Comparison of ENCODE assay signal across 8 cellular contexts in genomic region chr17:7439462-7440112, GRCh38. TPM values are rescaled to one million over a fixed set of nuclear protein-coding genes. Genes with fewer than 3 reads are reported as not detected.
A peak's percentile ranks its signal among the peaks of the same experiment; 100 is the strongest.
DNase-seq lines count a peak whose midpoint lies in the region; ATAC-seq, FAIRE-seq and TF ChIP-seq lines count a peak whose summit lies in the region.

Gene FGF11, plus strand, starts transcription at chr17:7439512. Its CDS starts 109 bp downstream, at chr17:7439621.

- no peak for TF ChIP-seq POLR2A in GM12891 (IDR thresholded peaks at IDR 0.05; ENCODE audit: low read depth, low read length)
- no peak for TF ChIP-seq POLR2A in sigmoid colon (IDR thresholded peaks at IDR 0.05)

- H3K4me3 ChIP-seq in left ventricle myocardium inferior (peak within 1 kb of the TSS; percentile 69), sigmoid colon (peak within 1 kb of the TSS in 3 of 4 donors; percentile 14 to 43 (median 33))

- H3K9me3 Mint-ChIP-seq in WTC11: no peaks in the 10 kb centered on the region

- no peak for ATAC-seq in WTC11

- no peak for TF ChIP-seq EP300 in sigmoid colon (IDR thresholded peaks at IDR 0.05)

- TF ChIP-seq CTCF in WTC11 (IDR thresholded peaks at IDR 0.05) (no peak), left ventricle myocardium inferior (IDR thresholded peaks at IDR 0.05; ENCODE audit: borderline replicate concordance) (no peak), sigmoid colon (IDR thresholded peaks at IDR 0.05) (no peak)

- no peaks in the 10 kb centered on the region for H3K9me3 ChIP-seq in left ventricle myocardium inferior (replicated peaks)
- H3K9me3 ChIP-seq in sigmoid colon: no peaks in the 10 kb centered on the region

- DNase-seq in GM12891 (ENCODE audit: insufficient read length, low spot score) (no peak), WTC11 (ENCODE audit: low spot score) (no peak), left ventricle myocardium inferior (no peak), sigmoid colon (no peak), NCI-H2081 (lab: John Stamatoyannopoulos, UW) (no peak), posterior cingulate gyrus (no peak), EL (no peak), urothelium cell line (ENCODE audit: low spot score) (no peak)

- no peaks in the 10 kb centered on the region; the same call in 1 of the 2 replicates for H3K36me3 Mint-ChIP-seq in WTC11

- POLR2A ChIA-PET in WTC11 (lab: Charles Lee): interaction anchor here (0.6 to 2.4 kb wide), 3 partner anchors 13 to 45 kb away, joined by 3 to 15 read pairs (median 9); partner anchors contain the start of gene POLR2A

- CTCF ChIA-PET in WTC11 (lab: Charles Lee): interaction anchor here (2.5 to 3.8 kb wide), 5 partner anchors 40 to 121 kb away, joined by 5 to 21 read pairs (median 13); partner anchors contain the start of genes PLSCR3, TMEM95, TNFSF13 and ZBTB4

- peak within 1 kb of the TSS; percentile 82 for H3K27ac ChIP-seq in left ventricle myocardium inferior (replicated peaks)
- no peak within 1 kb of the TSS for H3K27ac ChIP-seq in sigmoid colon

- peaks cover 28% of the 10 kb centered on the region for H3K27me3 ChIP-seq in left ventricle myocardium inferior (ENCODE audit: low read depth)
- peaks cover 46 to 79% (median 67%) of the 10 kb centered on the region in 3 donors for H3K27me3 ChIP-seq in sigmoid colon

- peak within 1 kb of the TSS; percentile 97 for H3K4me3 Mint-ChIP-seq in WTC11

- H3K4me1 Mint-ChIP-seq in WTC11: peaks cover 37% of the 10 kb centered on the region

- intact Hi-C loops in left ventricle myocardium inferior (cut with micrococcal nuclease): no loop called here
- intact Hi-C loops in sigmoid colon (cut with DNase I): no loop called here
- intact Hi-C loops in posterior cingulate gyrus (cut with DNase I): loop anchor here (5.0 to 10.0 kb wide), 3 partner anchors 47 to 145 kb away; partner anchors contain the start of genes MPDU1, PLSCR3 and TMEM95

- FAIRE-seq in GM12891 (lab: Jason Lieb, UNC) (peak; percentile 41), urothelium cell line (lab: Jason Lieb, UNC) (no peak)

- H3K4me1 ChIP-seq in left ventricle myocardium inferior: peaks cover 67% of the 10 kb centered on the region
- peaks cover 0 to 59% (median 51%) of the 10 kb centered on the region in 4 donors for H3K4me1 ChIP-seq in sigmoid colon

- H3K36me3 ChIP-seq in left ventricle myocardium inferior: no peaks in the 10 kb centered on the region
- H3K36me3 ChIP-seq in sigmoid colon: no peaks in the 10 kb centered on the region

- peaks cover 34% of the 10 kb centered on the region for H3K27me3 Mint-ChIP-seq in WTC11 (ENCODE audit: low read depth)

- H3K27ac Mint-ChIP-seq in WTC11: peak within 1 kb of the TSS; percentile 98

- 3% methylated on average over 50 of the region's 50 CpGs for WGBS in sigmoid colon, 2 donors

TF ChIP-seq in GM12891, 5 proteins besides CTCF, POLR2A, EP300 and RAD21:
- no peak for TF ChIP-seq SPI1 (IDR thresholded peaks at IDR 0.05; ENCODE audit: low read depth, low read length)
- TF ChIP-seq PAX5 (IDR thresholded peaks at IDR 0.05; ENCODE audit: insufficient read depth, low read length, severe bottlenecking): no peak
- TF ChIP-seq POU2F2 (IDR thresholded peaks at IDR 0.05; ENCODE audit: low read depth, low read length): no peak
- no peak for TF ChIP-seq POLR2AphosphoS5 (IDR thresholded peaks at IDR 0.05; ENCODE audit: low read depth, low read length)
- TF ChIP-seq TAF1 (IDR thresholded peaks at IDR 0.05; ENCODE audit: low read depth, low read length): no peak; the same call in 1 of the 2 replicates

TF ChIP-seq in WTC11, 78 proteins besides CTCF, POLR2A, EP300 and RAD21 (continues in another document):
- no peak for TF ChIP-seq CREB1 (CRISPR knock-in tag; IDR thresholded peaks at IDR 0.05)
- no peak for TF ChIP-seq ZNF423 (CRISPR knock-in tag; IDR thresholded peaks at IDR 0.05)
- TF ChIP-seq ZBTB43 (CRISPR knock-in tag; IDR thresholded peaks at IDR 0.05): 0 out of 2 replicates have a peak, but pooled peaks have one; percentile 19
- no peak for TF ChIP-seq ZSCAN18 (CRISPR knock-in tag; IDR thresholded peaks at IDR 0.05)
- no peak for TF ChIP-seq TEAD4 (CRISPR knock-in tag; IDR thresholded peaks at IDR 0.05)
- TF ChIP-seq FOXK1 (CRISPR knock-in tag; IDR thresholded peaks at IDR 0.05): 0 out of 2 replicates have a peak, but pooled peaks have one; percentile 6
- TF ChIP-seq SMAD3 (CRISPR knock-in tag; IDR thresholded peaks at IDR 0.05; ENCODE audit: borderline replicate concordance): no peak
- peak; percentile 5; the same call in 1 of the 2 replicates for TF ChIP-seq ARID4B (CRISPR knock-in tag; IDR thresholded peaks at IDR 0.05; ENCODE audit: borderline replicate concordance)
- no peak for TF ChIP-seq ZNF425 (CRISPR knock-in tag; conservative IDR thresholded peaks at IDR 0.05)
- peak; percentile 30; the same call in 1 of the 2 replicates for TF ChIP-seq FOXP1 (CRISPR knock-in tag; IDR thresholded peaks at IDR 0.05; ENCODE audit: borderline replicate concordance)
- no peak for TF ChIP-seq ZNF219 (CRISPR knock-in tag; IDR thresholded peaks at IDR 0.05; ENCODE audit: borderline replicate concordance)
- TF ChIP-seq IRF2 (CRISPR knock-in tag; IDR thresholded peaks at IDR 0.05; ENCODE audit: borderline replicate concordance, low read depth): no peak
- TF ChIP-seq TP53 (CRISPR knock-in tag; IDR thresholded peaks at IDR 0.05): no peak
- TF ChIP-seq ETV6 (CRISPR knock-in tag; IDR thresholded peaks at IDR 0.05): no peak

RNA-seq across cellular contexts. Expression of gene FGF11, which starts in this region (rescaled TPM):
- 31.0 TPM for polyA plus RNA-seq in GM12891 (2012; ENCODE audit: low read depth, missing spikeins)
- 19.8 to 29.1 TPM (median 28.0 TPM) in 3 replicates for total RNA-seq in WTC11 (2021)
- 6.5 TPM for total RNA-seq in left ventricle myocardium inferior
- under 1 TPM in 1 of 4 donors, not detected in 3; 0.36 TPM for total RNA-seq in sigmoid colon
- 1 to 10 TPM in 1 of 3 donors, under 1 TPM in 1, not detected in 1; 0.69 to 2.8 TPM for polyA plus RNA-seq in sigmoid colon
